Comparison of ENCODE assay signal across 24 cellular contexts in the genomic region with DNA sequence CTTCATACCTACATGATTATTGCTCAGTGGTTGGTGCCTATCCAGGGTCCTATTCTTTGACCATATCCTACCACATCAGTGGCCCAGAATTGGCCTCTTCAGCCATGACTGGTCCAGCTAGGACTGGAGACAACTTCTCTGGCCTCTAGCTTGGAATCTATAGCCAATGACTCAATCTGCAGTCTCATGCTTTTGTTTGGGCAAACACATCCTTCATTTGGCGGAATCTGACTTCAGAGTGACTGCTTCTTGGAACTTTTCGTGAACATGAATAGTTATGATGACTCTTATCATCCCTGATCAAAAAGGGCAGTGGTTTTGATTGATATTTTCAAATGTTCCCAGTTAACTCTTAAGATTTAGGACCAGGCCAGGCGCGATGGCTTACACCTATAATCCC.
DNase-seq lines count a peak whose midpoint lies in the region; ATAC-seq and TF ChIP-seq lines count a peak whose summit lies in the region.
"Had no signal": no experiment of that assay in that cellular context is flagged by ENCODE, and none has a peak within 500 bp of the region (broad histone marks: within the 10 kb centered on the region; RNA-seq: fewer than 3 reads in every experiment).

No MANE protein-coding gene starts in this region.

- no peak overlapping the region for H3K4me2 ChIP-seq in PC-3 (ENCODE audit: low read length)

- no peaks in the 10 kb centered on the region for H4K20me1 ChIP-seq in PC-3 (ENCODE audit: low read length)

- ATAC-seq in PC-3 (no peak), GM21576 (IDR thresholded peaks at IDR 0.05; ENCODE audit: unreplicated experiment) (no peak)
- ATAC-seq in naive thymus-derived CD4-positive, alpha-beta T cell = no peak
- ATAC-seq: left colon; naive thymus-derived CD8-positive, alpha-beta T cell; pancreas; stimulated activated naive B cell treated with anti-CD40 and anti-IgM and Interleukin-4, amounts not matched to agents 10 μg/mL and 1 μg/mL and 100 μg/mL, for 72 hours had no signal

- H3K4me3 ChIP-seq in PC-3 (ENCODE audit: low read length) (no peak overlapping the region), choroid plexus epithelial cell (ENCODE audit: low read depth, low read length) (no peak overlapping the region)
- H3K4me3 ChIP-seq in naive thymus-derived CD4-positive, alpha-beta T cell (ENCODE audit: low read length) = no peak overlapping the region
- H3K4me3 ChIP-seq: pancreas, sigmoid colon had no signal

- no peaks in the 10 kb centered on the region for H3K9me3 ChIP-seq in PC-3 (ENCODE audit: low read length)
- H3K9me3 ChIP-seq in naive thymus-derived CD4-positive, alpha-beta T cell (ENCODE audit: control insufficient read depth in 2 of 3, low read length in 3 of 3) = no peaks in the 10 kb centered on the region
- H3K9me3 ChIP-seq: pancreas, sigmoid colon had no signal

- no peaks in the 10 kb centered on the region for H3K36me3 Mint-ChIP-seq in activated T-helper 1 cell treated with anti-CD3 and anti-CD28 coated beads, Interleukin-12 subunit alpha, Interleukin-12 subunit beta, Interleukin-2, Interleukin-4 antibody, amounts not matched to agents 30 ng/mL and 10 ng/mL and 1 ng/mL, durations not matched to agents 14 hours and 24 hours and 36 hours (ENCODE audit: low read depth)
- H3K36me3 Mint-ChIP-seq in naive thymus-derived CD4-positive, alpha-beta T cell = no peaks in the 10 kb centered on the region
- H3K36me3 Mint-ChIP-seq: naive thymus-derived CD8-positive, alpha-beta T cell; stimulated activated naive B cell treated with anti-CD40 and anti-IgM and Interleukin-4, amounts not matched to agents 10 μg/mL and 1 μg/mL and 100 μg/mL, for 72 hours had no signal

- no peak overlapping the region for H3K27ac ChIP-seq in PC-3 (ENCODE audit: low read length)
- no peak overlapping the region for H3K27ac ChIP-seq in naive thymus-derived CD4-positive, alpha-beta T cell (ENCODE audit: low read depth, low read length)
- H3K27ac ChIP-seq: pancreas, sigmoid colon, WERI-Rb-1 had no signal

- TF ChIP-seq CTCF in PC-3 (conservative IDR thresholded peaks at IDR 0.05; ENCODE audit: low read depth, low read length) (no peak), choroid plexus epithelial cell (conservative IDR thresholded peaks at IDR 0.05; ENCODE audit: low read depth, low read length) (no peak), GM10266 (IDR thresholded peaks at IDR 0.05; ENCODE audit: control insufficient read depth, insufficient read depth, low read depth, missing control alignments) (no peak)

- CTCF ChIA-PET in PC-3 (lab: Charles Lee) = no interaction called here
- CTCF ChIA-PET in naive thymus-derived CD4-positive, alpha-beta T cell (lab: Charles Lee) = no interaction called here

- no peak overlapping the region for H3K27ac Mint-ChIP-seq in activated T-helper 1 cell treated with anti-CD3 and anti-CD28 coated beads, Interleukin-12 subunit alpha, Interleukin-12 subunit beta, Interleukin-2, Interleukin-4 antibody, amounts not matched to agents 30 ng/mL and 10 ng/mL and 1 ng/mL, durations not matched to agents 14 hours and 24 hours and 36 hours
- no peak overlapping the region for H3K27ac Mint-ChIP-seq in naive thymus-derived CD4-positive, alpha-beta T cell
- H3K27ac Mint-ChIP-seq: naive thymus-derived CD8-positive, alpha-beta T cell; stimulated activated naive B cell treated with anti-CD40 and anti-IgM and Interleukin-4, amounts not matched to agents 10 μg/mL and 1 μg/mL and 100 μg/mL, for 72 hours; T-helper 1 cell treated with Interleukin-12 subunit alpha and Interleukin-12 subunit beta and Interleukin-4 antibody, amounts not matched to agents 30 μg/mL and 1 μg/mL, for 36 hours had no signal

- H3K27me3 Mint-ChIP-seq in activated T-helper 1 cell treated with anti-CD3 and anti-CD28 coated beads, Interleukin-12 subunit alpha, Interleukin-12 subunit beta, Interleukin-2, Interleukin-4 antibody, amounts not matched to agents 30 ng/mL and 10 ng/mL and 1 ng/mL, durations not matched to agents 14 hours and 24 hours and 36 hours (ENCODE audit: insufficient read depth) = peaks cover 2% of the 10 kb centered on the region
- peaks cover 0 to 18% (median 5%) of the 10 kb centered on the region in 5 donors for H3K27me3 Mint-ChIP-seq in naive thymus-derived CD4-positive, alpha-beta T cell

- BruUV-seq in PC-3 (replicated peaks; lab: Mats Ljungman, UMichigan) = no TSS peak

- H2AFZ ChIP-seq in PC-3 (ENCODE audit: low read length) = no peak overlapping the region

- no peaks in the 10 kb centered on the region for H3K79me2 ChIP-seq in PC-3 (ENCODE audit: low read length)

- no peaks in the 10 kb centered on the region for H3F3A ChIP-seq in PC-3 (ENCODE audit: low read length, unreplicated experiment)

- POLR2A ChIA-PET in PC-3 (lab: Charles Lee; ENCODE audit: unreplicated experiment) = no interaction called here
- POLR2A ChIA-PET in naive thymus-derived CD4-positive, alpha-beta T cell (lab: Charles Lee) = no interaction called here

- H3K9me2 ChIP-seq in PC-3 (replicated peaks; ENCODE audit: low read length) = no peaks in the 10 kb centered on the region

- peaks cover 1% of the 10 kb centered on the region; the same call in 1 of the 2 replicates for H3K27me3 ChIP-seq in PC-3 (ENCODE audit: low read length)
- no peaks in the 10 kb centered on the region for H3K27me3 ChIP-seq in naive thymus-derived CD4-positive, alpha-beta T cell (ENCODE audit: control insufficient read depth in 2 of 2, insufficient read depth in 2 of 2, low read length in 2 of 2)
- H3K27me3 ChIP-seq: pancreas, sigmoid colon had no signal

- DNase-seq in EL (peak; percentile 59), PC-3 (peak; percentile 44), choroid plexus epithelial cell (ENCODE audit: low read depth) (peak; percentile 54), renal cortical epithelial cell (ENCODE audit: low read depth) (peak; percentile 13), GM10266 (ENCODE audit: extremely low spot score) (no peak)
- DNase-seq in activated T-helper 1 cell treated with anti-CD3 and anti-CD28 coated beads, Interleukin-12 subunit alpha, Interleukin-12 subunit beta, Interleukin-2, Interleukin-4 antibody, amounts not matched to agents 30 ng/mL and 10 ng/mL and 1 ng/mL, durations not matched to agents 14 hours and 24 hours and 36 hours (ENCODE audit: low spot score) = no peak
- DNase-seq in naive thymus-derived CD4-positive, alpha-beta T cell = no peak
- DNase-seq: activated CD4-positive, alpha-beta T cell treated with anti-CD3 and anti-CD28 coated beads, Interleukin-2, amount 50 U/mL, for 4 hours; activated CD8-positive, alpha-beta memory T cell treated with anti-CD3 and anti-CD28 coated beads, Interleukin-2, amount 50 U/mL, for 48 hours; activated gamma-delta T cell treated with Interleukin-2 at 50 U/mL for 16 hours; AML-193; amniotic stem cell; left colon; naive thymus-derived CD8-positive, alpha-beta T cell; NCI-H1417 treated with DMSO at 0.1 percent for 48 hours; NCI-H774; pancreas; SIG-M5; sigmoid colon; stimulated activated naive B cell treated with anti-CD40 and anti-IgM and Interleukin-4, amounts not matched to agents 10 μg/mL and 1 μg/mL and 100 μg/mL, for 72 hours; WERI-Rb-1 had no signal

- no peak overlapping the region for H3K9ac ChIP-seq in PC-3 (ENCODE audit: low read length)

- H3K9me3 Mint-ChIP-seq in activated T-helper 1 cell treated with anti-CD3 and anti-CD28 coated beads, Interleukin-12 subunit alpha, Interleukin-12 subunit beta, Interleukin-2, Interleukin-4 antibody, amounts not matched to agents 30 ng/mL and 10 ng/mL and 1 ng/mL, durations not matched to agents 14 hours and 24 hours and 36 hours = no peaks in the 10 kb centered on the region
- peaks cover 0 to 8% (median 2%) of the 10 kb centered on the region in 11 donors for H3K9me3 Mint-ChIP-seq in naive thymus-derived CD4-positive, alpha-beta T cell
- H3K9me3 Mint-ChIP-seq: T-helper 1 cell treated with Interleukin-12 subunit alpha and Interleukin-12 subunit beta and Interleukin-4 antibody, amounts not matched to agents 30 μg/mL and 1 μg/mL, for 36 hours had no signal

- peaks cover 3% of the 10 kb centered on the region; the same call in 1 of the 2 replicates for H3K4me1 ChIP-seq in PC-3 (ENCODE audit: insufficient read depth, low read length)
- H3K4me1 ChIP-seq in naive thymus-derived CD4-positive, alpha-beta T cell (ENCODE audit: control insufficient read depth in 2 of 2, insufficient read depth in 2 of 2, low read length in 2 of 2) = no peaks in the 10 kb centered on the region
- H3K4me1 ChIP-seq: pancreas, sigmoid colon had no signal

- H3K4me3 Mint-ChIP-seq in activated T-helper 1 cell treated with anti-CD3 and anti-CD28 coated beads, Interleukin-12 subunit alpha, Interleukin-12 subunit beta, Interleukin-2, Interleukin-4 antibody, amounts not matched to agents 30 ng/mL and 10 ng/mL and 1 ng/mL, durations not matched to agents 14 hours and 24 hours and 36 hours = no peak overlapping the region
- H3K4me3 Mint-ChIP-seq in naive thymus-derived CD4-positive, alpha-beta T cell = no peak overlapping the region
- H3K4me3 Mint-ChIP-seq: central memory CD8-positive, alpha-beta T cell; naive thymus-derived CD8-positive, alpha-beta T cell; stimulated activated naive B cell treated with anti-CD40 and anti-IgM and Interleukin-4, amounts not matched to agents 10 μg/mL and 1 μg/mL and 100 μg/mL, for 72 hours; T-helper 1 cell treated with Interleukin-12 subunit alpha and Interleukin-12 subunit beta and Interleukin-4 antibody, amounts not matched to agents 30 μg/mL and 1 μg/mL, for 36 hours had no signal

- intact Hi-C loops in PC-3 (cut with micrococcal nuclease) = loop anchor here (5.0 kb wide), 1 partner anchor 695 kb away; no protein-coding TSS in a partner anchor
- intact Hi-C loops in activated T-helper 1 cell treated with anti-CD3 and anti-CD28 coated beads, Interleukin-12 subunit alpha, Interleukin-12 subunit beta, Interleukin-2, Interleukin-4 antibody, amounts not matched to agents 30 ng/mL and 10 ng/mL and 1 ng/mL, durations not matched to agents 14 hours and 24 hours and 36 hours (cut with micrococcal nuclease) = no loop called here
- intact Hi-C loops in naive thymus-derived CD4-positive, alpha-beta T cell (cut with micrococcal nuclease) = no loop called here

- H3K4me1 Mint-ChIP-seq in activated T-helper 1 cell treated with anti-CD3 and anti-CD28 coated beads, Interleukin-12 subunit alpha, Interleukin-12 subunit beta, Interleukin-2, Interleukin-4 antibody, amounts not matched to agents 30 ng/mL and 10 ng/mL and 1 ng/mL, durations not matched to agents 14 hours and 24 hours and 36 hours (ENCODE audit: low read depth) = no peaks in the 10 kb centered on the region
- no peaks in the 10 kb centered on the region for H3K4me1 Mint-ChIP-seq in naive thymus-derived CD4-positive, alpha-beta T cell
- H3K4me1 Mint-ChIP-seq: central memory CD8-positive, alpha-beta T cell; naive thymus-derived CD8-positive, alpha-beta T cell; stimulated activated naive B cell treated with anti-CD40 and anti-IgM and Interleukin-4, amounts not matched to agents 10 μg/mL and 1 μg/mL and 100 μg/mL, for 72 hours had no signal

- no peaks in the 10 kb centered on the region for H3K36me3 ChIP-seq in PC-3 (ENCODE audit: low read depth, low read length)
- H3K36me3 ChIP-seq in naive thymus-derived CD4-positive, alpha-beta T cell (ENCODE audit: control insufficient read depth in 2 of 3, insufficient read depth in 3 of 3, low read length in 3 of 3) = no peaks in the 10 kb centered on the region
- H3K36me3 ChIP-seq: pancreas, sigmoid colon, WERI-Rb-1 had no signal

Comparison
In these comparisons a context has a peak if more than half of its experiments do, and no peak if none do; other contexts are left out.
1. DNase-seq: peak in EL (single experiment), PC-3 (single experiment), choroid plexus epithelial cell (single experiment) and renal cortical epithelial cell (single experiment); none in activated T-helper 1 cell treated with anti-CD3 and anti-CD28 coated beads, Interleukin-12 subunit alpha, Interleukin-12 subunit beta, Interleukin-2, Interleukin-4 antibody, amounts not matched to agents 30 ng/mL and 10 ng/mL and 1 ng/mL, durations not matched to agents 14 hours and 24 hours and 36 hours (single experiment), naive thymus-derived CD4-positive, alpha-beta T cell (0 of 9) and GM10266 (single experiment).